In the genomic region with DNA sequence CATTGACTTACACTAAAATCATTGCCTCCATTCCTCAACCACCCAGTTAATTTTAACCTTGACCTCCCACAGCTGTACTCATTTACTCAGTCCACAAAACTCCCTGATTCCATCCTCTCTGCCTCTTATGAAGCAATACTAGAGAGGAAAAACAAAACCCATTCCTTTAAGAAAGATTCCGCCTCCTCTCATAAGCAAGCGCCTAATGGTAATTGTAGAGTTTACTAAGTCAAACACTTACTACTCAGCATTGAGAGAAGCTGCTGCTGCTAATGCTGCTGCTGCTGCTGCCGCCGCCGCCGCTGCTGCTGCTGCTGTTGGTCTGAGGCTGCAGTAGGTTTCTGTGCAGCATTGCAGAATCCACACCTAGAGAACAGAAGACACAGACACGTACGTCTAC, we compare ENCODE assay signal across 8 cellular contexts.
DNase-seq lines count a peak whose midpoint lies in the region; ATAC-seq lines count a peak whose summit lies in the region.

No MANE protein-coding gene starts in this region.

- peaks cover 0 to 20% (median 15%) of the 10 kb centered on the region in 11 experiments; a peak in 17 of 22 replicates for H4K20me1 ChIP-seq in BLaER1 treated with 17β-estradiol and CSF1 and Interleukin-3, amounts not matched to agents 10 nM and 100 nM

- H3K4me3 ChIP-seq in BLaER1 treated with 17β-estradiol and CSF1 and Interleukin-3, amounts not matched to agents 10 nM and 100 nM, result no peak overlapping the region
- H3K4me3 ChIP-seq in endocrine pancreas (ENCODE audit: control insufficient read depth, insufficient read depth, low read length) (peak overlapping the region; percentile 74), muscle layer of colon (ENCODE audit: low read depth in 1 of 2, low read length in 2 of 2) (peak overlapping the region; percentile 11 to 66)

- no peaks in the 10 kb centered on the region for H3K27me3 ChIP-seq in BLaER1 treated with 17β-estradiol and CSF1 and Interleukin-3, amounts not matched to agents 10 nM and 100 nM
- no peaks in the 10 kb centered on the region for H3K27me3 ChIP-seq in endocrine pancreas (ENCODE audit: control insufficient read depth, insufficient read depth, low read length)
- H3K27me3 ChIP-seq in muscle layer of colon (ENCODE audit: control insufficient read depth in 1 of 2, insufficient read depth in 2 of 2, low read length in 2 of 2), result no peaks in the 10 kb centered on the region

- ATAC-seq in GM21515 (IDR thresholded peaks at IDR 0.05; ENCODE audit: unreplicated experiment), result no peak

- H3K36me3 ChIP-seq in BLaER1 treated with 17β-estradiol and CSF1 and Interleukin-3, amounts not matched to agents 10 nM and 100 nM, result 0 out of 22 replicates have a peak, but pooled peaks cover 0 to under 1% (median 0%) of the 10 kb centered on the region in 11 experiments
- H3K36me3 ChIP-seq in endocrine pancreas (ENCODE audit: control insufficient read depth, insufficient read depth, low read length) (no peaks in the 10 kb centered on the region), muscle layer of colon (ENCODE audit: insufficient read depth, low read length) (no peaks in the 10 kb centered on the region)

- no peaks in the 10 kb centered on the region for H3K9me3 ChIP-seq in BLaER1 treated with 17β-estradiol and CSF1 and Interleukin-3, amounts not matched to agents 10 nM and 100 nM (replicated peaks in 1 of 11)
- H3K9me3 ChIP-seq in endocrine pancreas (ENCODE audit: control insufficient read depth, low read length) (no peaks in the 10 kb centered on the region), muscle layer of colon (ENCODE audit: low read length) (no peaks in the 10 kb centered on the region)

- no peak overlapping the region; a peak in 2 of 22 replicates for H3K9ac ChIP-seq in BLaER1 treated with 17β-estradiol and CSF1 and Interleukin-3, amounts not matched to agents 10 nM and 100 nM
- H3K9ac ChIP-seq in endocrine pancreas (ENCODE audit: control insufficient read depth, insufficient read depth, low read length) (no peak overlapping the region), muscle layer of colon (ENCODE audit: low read length) (peak overlapping the region; percentile 17)

- H3K4me2 ChIP-seq in BLaER1 treated with 17β-estradiol and CSF1 and Interleukin-3, amounts not matched to agents 10 nM and 100 nM, result peak overlapping the region in 10 of 11 experiments; percentile 84 to 98 (median 96); a peak in 17 of 22 replicates

- H3K4me1 ChIP-seq in BLaER1 treated with 17β-estradiol and CSF1 and Interleukin-3, amounts not matched to agents 10 nM and 100 nM, result peaks cover 40 to 60% (median 45%) of the 10 kb centered on the region in 10 experiments
- peaks cover 17% of the 10 kb centered on the region for H3K4me1 ChIP-seq in endocrine pancreas (ENCODE audit: control insufficient read depth, insufficient read depth, low read length)
- peaks cover 22% of the 10 kb centered on the region for H3K4me1 ChIP-seq in muscle layer of colon (ENCODE audit: insufficient read depth, low read length)

- H3K27ac ChIP-seq in BLaER1 treated with 17β-estradiol and CSF1 and Interleukin-3, amounts not matched to agents 10 nM and 100 nM, result peak overlapping the region in 5 of 11 experiments; percentile 92 to 96 (median 96); a peak in 6 of 22 replicates
- peak overlapping the region; percentile 84 for H3K27ac ChIP-seq in muscle layer of colon (ENCODE audit: low read depth, low read length)

- DNase-seq in NCI-H1694 (lab: John Stamatoyannopoulos, UW) (peak; percentile 15), NCI-H1092 treated with DMSO at 0.1 percent for 48 hours (lab: John Stamatoyannopoulos, UW) (no peak), middle frontal gyrus (ENCODE audit: extremely low spot score, low spot score) (no peak), GM19238 (ENCODE audit: insufficient read length, low spot score) (no peak)

Comparison
In these comparisons a context has a peak if more than half of its experiments do, and no peak if none do; other contexts are left out.
1. H3K4me3 ChIP-seq: peak in endocrine pancreas (single experiment) and muscle layer of colon (2 of 2); none in BLaER1 treated with 17β-estradiol and CSF1 and Interleukin-3, amounts not matched to agents 10 nM and 100 nM (0 of 10).